1 cellular context compared by ENCODE assay signal in the genomic region with DNA sequence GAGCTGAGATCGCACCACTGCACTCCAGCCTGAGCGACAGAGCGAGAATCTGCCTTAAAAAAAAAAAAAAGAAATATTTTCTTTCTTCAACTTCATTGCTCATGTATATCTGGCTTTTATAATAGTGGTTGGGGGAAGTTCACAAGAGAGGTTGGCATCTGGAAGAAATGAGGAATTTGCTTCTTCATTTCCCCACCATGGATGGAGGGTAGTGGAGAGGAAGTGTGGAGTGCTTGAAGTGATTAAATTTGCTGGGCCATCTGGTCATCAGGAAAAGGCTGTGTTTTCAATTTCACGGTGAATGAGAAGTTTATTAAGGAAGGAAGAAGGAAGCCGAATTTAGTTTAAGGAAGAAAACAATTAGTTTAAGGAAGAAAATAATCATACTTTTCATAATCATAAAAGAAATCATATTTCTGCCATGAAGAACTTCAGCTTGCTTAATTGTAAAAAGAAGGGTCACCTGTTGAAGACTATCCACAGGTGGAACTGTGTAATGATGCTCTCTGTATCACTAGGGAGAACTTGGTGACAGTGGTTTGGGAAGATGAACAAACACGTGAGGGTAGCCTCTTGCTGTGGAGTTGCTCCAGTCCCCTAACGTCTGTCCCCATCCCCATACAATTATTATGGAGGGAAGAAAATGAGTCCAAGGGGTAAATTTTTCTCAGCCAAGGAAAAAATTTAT.
TF ChIP-seq lines count a peak whose summit lies in the region.

No MANE protein-coding gene starts in this region.

TF ChIP-seq in IMR-90, 13 proteins besides CTCF, POLR2A, EP300 and RAD21:
- no peak for TF ChIP-seq MXI1 (IDR thresholded peaks at IDR 0.05; ENCODE audit: borderline replicate concordance, low read depth, low read length)
- no peak for TF ChIP-seq MAZ (IDR thresholded peaks at IDR 0.05; ENCODE audit: borderline replicate concordance, low read depth, low read length)
- TF ChIP-seq RFX5 (IDR thresholded peaks at IDR 0.05; ENCODE audit: low read depth, low read length) = no peak
- TF ChIP-seq FOS (IDR thresholded peaks at IDR 0.05; ENCODE audit: low read depth, low read length) = no peak
- TF ChIP-seq NFE2L2 (IDR thresholded peaks at IDR 0.05; ENCODE audit: low read depth, low read length) = no peak
- TF ChIP-seq, protein P1, sequence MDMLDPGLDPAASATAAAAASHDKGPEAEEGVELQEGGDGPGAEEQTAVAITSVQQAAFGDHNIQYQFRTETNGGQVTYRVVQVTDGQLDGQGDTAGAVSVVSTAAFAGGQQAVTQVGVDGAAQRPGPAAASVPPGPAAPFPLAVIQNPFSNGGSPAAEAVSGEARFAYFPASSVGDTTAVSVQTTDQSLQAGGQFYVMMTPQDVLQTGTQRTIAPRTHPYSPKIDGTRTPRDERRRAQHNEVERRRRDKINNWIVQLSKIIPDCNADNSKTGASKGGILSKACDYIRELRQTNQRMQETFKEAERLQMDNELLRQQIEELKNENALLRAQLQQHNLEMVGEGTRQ (IDR thresholded peaks at IDR 0.05; ENCODE audit: low read depth, low read length) = no peak
- TF ChIP-seq, protein P2, sequence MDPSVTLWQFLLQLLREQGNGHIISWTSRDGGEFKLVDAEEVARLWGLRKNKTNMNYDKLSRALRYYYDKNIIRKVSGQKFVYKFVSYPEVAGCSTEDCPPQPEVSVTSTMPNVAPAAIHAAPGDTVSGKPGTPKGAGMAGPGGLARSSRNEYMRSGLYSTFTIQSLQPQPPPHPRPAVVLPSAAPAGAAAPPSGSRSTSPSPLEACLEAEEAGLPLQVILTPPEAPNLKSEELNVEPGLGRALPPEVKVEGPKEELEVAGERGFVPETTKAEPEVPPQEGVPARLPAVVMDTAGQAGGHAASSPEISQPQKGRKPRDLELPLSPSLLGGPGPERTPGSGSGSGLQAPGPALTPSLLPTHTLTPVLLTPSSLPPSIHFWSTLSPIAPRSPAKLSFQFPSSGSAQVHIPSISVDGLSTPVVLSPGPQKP (IDR thresholded peaks at IDR 0.05; ENCODE audit: borderline replicate concordance, low read depth, low read length) = no peak
- no peak for TF ChIP-seq BHLHE40 (IDR thresholded peaks at IDR 0.05; ENCODE audit: low read depth, low read length)
